11 cellular contexts compared by ENCODE assay signal in the genomic region with DNA sequence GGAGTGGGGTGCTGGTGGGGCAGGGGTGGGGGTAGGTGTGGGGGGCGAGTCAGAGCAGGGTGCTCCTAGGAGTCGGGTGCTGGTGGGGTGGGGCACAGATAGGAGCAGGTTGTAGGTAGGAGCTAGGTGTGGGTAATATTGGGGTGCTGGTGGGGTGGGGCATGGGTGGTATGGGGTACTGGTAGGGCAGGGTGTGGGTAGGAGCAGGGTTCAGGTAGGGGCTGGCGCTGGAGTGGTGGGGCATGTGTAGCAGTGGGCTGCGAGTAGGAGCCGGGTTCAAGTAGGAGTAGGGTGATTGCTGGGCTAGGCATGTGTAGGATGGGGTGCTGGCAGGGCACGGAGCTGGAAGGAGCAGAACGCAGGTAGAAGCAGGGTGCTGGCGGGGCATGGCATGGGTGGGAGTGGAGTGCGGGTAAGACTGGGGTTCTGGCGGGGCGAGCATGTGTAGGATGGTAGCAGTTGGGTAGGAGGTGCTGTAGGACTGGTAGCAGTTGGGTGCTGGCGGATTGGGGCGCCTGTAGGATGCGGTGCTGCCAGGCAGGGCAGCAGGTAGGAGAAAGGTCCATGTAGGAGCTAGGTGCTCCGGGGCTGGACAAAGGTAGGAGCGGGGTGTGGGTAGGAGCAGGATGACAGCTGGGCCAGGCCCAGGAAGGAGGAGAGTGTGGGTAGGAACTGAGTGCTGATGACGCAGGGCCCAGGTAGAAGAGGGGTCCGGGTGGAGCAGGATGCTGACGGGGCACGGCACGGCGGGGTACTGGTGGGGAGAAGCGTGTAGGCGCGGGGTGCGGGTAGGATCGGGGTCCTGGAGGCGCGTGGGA.
DNase-seq lines count a peak whose midpoint lies in the region; ATAC-seq, FAIRE-seq and TF ChIP-seq lines count a peak whose summit lies in the region.
"Had no signal": no experiment of that assay in that cellular context is flagged by ENCODE, and none has a peak within 500 bp of the region (broad histone marks: within the 10 kb centered on the region; RNA-seq: fewer than 3 reads in every experiment).

No MANE protein-coding gene starts in this region.

- peaks cover 13% of the 10 kb centered on the region for H3K4me1 ChIP-seq in CD4-positive, CD25-positive, alpha-beta regulatory T cell (ENCODE audit: control insufficient read depth, insufficient read depth, low read length, poor library complexity, severe bottlenecking)
- H3K4me1 ChIP-seq in HUES6 (ENCODE audit: control insufficient read depth, insufficient read depth, low read length): peaks cover 12% of the 10 kb centered on the region; the same call in 1 of the 2 replicates
- H3K4me1 ChIP-seq in PC-3 (ENCODE audit: insufficient read depth, low read length): no peaks in the 10 kb centered on the region

- no peaks in the 10 kb centered on the region for H3K9me3 ChIP-seq in CD4-positive, CD25-positive, alpha-beta regulatory T cell (ENCODE audit: control insufficient read depth in 2 of 2, low read length in 2 of 2)
- H3K9me3 ChIP-seq in HUES6 (ENCODE audit: control insufficient read depth, insufficient read depth, low read depth, low read length) (no peaks in the 10 kb centered on the region), PC-3 (ENCODE audit: low read length) (no peaks in the 10 kb centered on the region)

- H3K9ac ChIP-seq in HUES6 (ENCODE audit: low read length): no peak overlapping the region
- H3K9ac ChIP-seq in PC-3 (ENCODE audit: low read length): no peak overlapping the region

- no peaks in the 10 kb centered on the region for H3K79me2 ChIP-seq in PC-3 (ENCODE audit: low read length)

- H3K4me3 ChIP-seq in CD4-positive, CD25-positive, alpha-beta regulatory T cell (ENCODE audit: low read depth, low read length): no peak overlapping the region
- peak overlapping the region; percentile 58 for H3K4me3 ChIP-seq in HUES6 (ENCODE audit: low read depth, low read length)
- H3K4me3 ChIP-seq in dorsolateral prefrontal cortex: peak overlapping the region in 43 of 59 donors; percentile 7 to 56 (median 36)
- H3K4me3 ChIP-seq in PC-3 (ENCODE audit: low read length): no peak overlapping the region

- H3K27me3 ChIP-seq in CD4-positive, CD25-positive, alpha-beta regulatory T cell (ENCODE audit: control insufficient read depth, insufficient read depth, low read length): no peaks in the 10 kb centered on the region
- H3K27me3 ChIP-seq in HUES6 (ENCODE audit: control insufficient read depth, insufficient read depth, low read length) (peaks cover 27% of the 10 kb centered on the region), dorsolateral prefrontal cortex (peaks cover 0 to 33% (median 7%) of the 10 kb centered on the region in 45 donors), PC-3 (ENCODE audit: low read length) (no peaks in the 10 kb centered on the region)

- BruUV-seq in PC-3 (replicated peaks; lab: Mats Ljungman, UMichigan): no TSS peak

- POLR2A ChIA-PET in PC-3 (lab: Charles Lee; ENCODE audit: unreplicated experiment): no interaction called here

- peaks cover 44% of the 10 kb centered on the region for H3K27me3 Mint-ChIP-seq in CD4-positive, CD25-positive, alpha-beta regulatory T cell
- peaks cover 47% of the 10 kb centered on the region for H3K27me3 Mint-ChIP-seq in nephron progenitor cell (ENCODE audit: low read depth, poor library complexity)

- ATAC-seq in CD4-positive, CD25-positive, alpha-beta regulatory T cell (ENCODE audit: low read depth in 2 of 2): peak; percentile 39 to 52
- no peak for ATAC-seq in left lobe of liver
- no peak for ATAC-seq in PC-3
- no peak for ATAC-seq in GM21367 (IDR thresholded peaks at IDR 0.05; ENCODE audit: unreplicated experiment)

- no peaks in the 10 kb centered on the region for H4K20me1 ChIP-seq in PC-3 (ENCODE audit: low read length)

- H3K4me1 Mint-ChIP-seq in CD4-positive, CD25-positive, alpha-beta regulatory T cell: peaks cover 4 to 18% (median 9%) of the 10 kb centered on the region in 4 donors
- H3K4me1 Mint-ChIP-seq in nephron progenitor cell: peaks cover 19% of the 10 kb centered on the region

- DNase-seq in CD4-positive, CD25-positive, alpha-beta regulatory T cell: no peak
- DNase-seq in dorsolateral prefrontal cortex (no peak), nephron progenitor cell (no peak), left lobe of liver (ENCODE audit: low spot score) (no peak), PC-3 (no peak), frontal cortex (ENCODE audit: low spot score in 2 of 2) (no peak)
- DNase-seq: GDM1, NCI-H1436 treated with DMSO at 0.1 percent for 48 hours had no signal

- H3F3A ChIP-seq in PC-3 (ENCODE audit: low read length, unreplicated experiment): no peaks in the 10 kb centered on the region

- no peak overlapping the region for H3K27ac ChIP-seq in CD4-positive, CD25-positive, alpha-beta regulatory T cell (ENCODE audit: insufficient read depth, low read length, poor library complexity, severe bottlenecking)
- H3K27ac ChIP-seq in HUES6 (ENCODE audit: low read depth, low read length) (no peak overlapping the region), dorsolateral prefrontal cortex (no peak overlapping the region), PC-3 (ENCODE audit: low read length) (no peak overlapping the region)

- intact Hi-C loops in dorsolateral prefrontal cortex (cut with DNase I) (no loop called here), PC-3 (cut with micrococcal nuclease) (no loop called here)

- no peaks in the 10 kb centered on the region for H3K9me2 ChIP-seq in PC-3 (replicated peaks; ENCODE audit: low read length)

- peak overlapping the region; percentile 52 to 89 (median 86) for H3K4me3 Mint-ChIP-seq in CD4-positive, CD25-positive, alpha-beta regulatory T cell
- H3K4me3 Mint-ChIP-seq in nephron progenitor cell: peak overlapping the region; percentile 73

- peak overlapping the region in 1 of 3 donors; percentile 80 for H3K27ac Mint-ChIP-seq in CD4-positive, CD25-positive, alpha-beta regulatory T cell
- no peak overlapping the region for H3K27ac Mint-ChIP-seq in nephron progenitor cell

- no peak for FAIRE-seq in frontal cortex (lab: Jason Lieb, UNC)
- FAIRE-seq: endometrium had no signal

- CTCF ChIA-PET in PC-3 (lab: Charles Lee): no interaction called here

- no peak overlapping the region for H3K4me2 ChIP-seq in PC-3 (ENCODE audit: low read length)

- H3K36me3 ChIP-seq in CD4-positive, CD25-positive, alpha-beta regulatory T cell (ENCODE audit: control insufficient read depth, insufficient read depth, low read length): no peaks in the 10 kb centered on the region
- H3K36me3 ChIP-seq in HUES6 (ENCODE audit: control insufficient read depth, insufficient read depth, low read length) (no peaks in the 10 kb centered on the region), PC-3 (ENCODE audit: low read depth, low read length) (no peaks in the 10 kb centered on the region)

- no peaks in the 10 kb centered on the region for H3K36me3 Mint-ChIP-seq in CD4-positive, CD25-positive, alpha-beta regulatory T cell
- H3K36me3 Mint-ChIP-seq in nephron progenitor cell (ENCODE audit: low read depth): no peaks in the 10 kb centered on the region

- TF ChIP-seq CTCF in dorsolateral prefrontal cortex (IDR thresholded peaks at IDR 0.05 in 54 of 56, conservative IDR thresholded peaks at IDR 0.05 in 2 of 56; ENCODE audit: low read depth in 1 of 56, partially characterized antibody in 56 of 56): no peak
- TF ChIP-seq CTCF in nephron progenitor cell (IDR thresholded peaks at IDR 0.05): no peak
- TF ChIP-seq CTCF in PC-3 (conservative IDR thresholded peaks at IDR 0.05; ENCODE audit: low read depth, low read length): no peak

- no peak overlapping the region for H2AFZ ChIP-seq in PC-3 (ENCODE audit: low read length)

- H3K9me3 Mint-ChIP-seq in CD4-positive, CD25-positive, alpha-beta regulatory T cell: peaks cover 0 to 4% (median 0%) of the 10 kb centered on the region in 7 donors
- H3K9me3 Mint-ChIP-seq in nephron progenitor cell: peaks cover 4% of the 10 kb centered on the region

Comparison
In these comparisons a context has a peak if more than half of its experiments do, and no peak if none do; other contexts are left out.
1. ATAC-seq: peak in CD4-positive, CD25-positive, alpha-beta regulatory T cell (2 of 2); none in left lobe of liver (single experiment), PC-3 (single experiment) and GM21367 (single experiment).
2. H3K4me3 ChIP-seq: peak in HUES6 (single experiment) and dorsolateral prefrontal cortex (43 of 59); none in CD4-positive, CD25-positive, alpha-beta regulatory T cell (single experiment) and PC-3 (single experiment).